In genomic region chr1:181088079-181089016, GRCh38 we compare ENCODE assay signal across 1 cellular context.
A peak's percentile ranks its signal among the peaks of the same experiment; 100 is the strongest.
TF ChIP-seq lines count a peak whose summit lies in the region.

IER5 (plus strand) TSS chr1:181088700; CDS start chr1:181088903, 203 bp downstream.

TF ChIP-seq in K562, 482 proteins besides CTCF, POLR2A, EP300 and RAD21 (continued from another document and continues in another):
- TF ChIP-seq ZNF318 (IDR thresholded peaks at IDR 0.05; ENCODE audit: borderline replicate concordance in 1 of 2, low read depth in 1 of 2) = no peak
- TF ChIP-seq XRCC3 (IDR thresholded peaks at IDR 0.05) = no peak
- no peak for TF ChIP-seq CREB5 (CRISPR knock-in tag; IDR thresholded peaks at IDR 0.05)
- 0 out of 2 replicates have a peak, but pooled peaks have one; percentile 42 for TF ChIP-seq LARP7 (IDR thresholded peaks at IDR 0.05)
- peak; percentile 62 for TF ChIP-seq GABPA (tag; conservative IDR thresholded peaks at IDR 0.05; ENCODE audit: low read depth)
- TF ChIP-seq HDAC6 (IDR thresholded peaks at IDR 0.05; ENCODE audit: low read depth, low read length) = peak; percentile 43; the same call in 1 of the 2 replicates
- peak; percentile 83; the same call in 1 of the 2 replicates for TF ChIP-seq RUNX1 (IDR thresholded peaks at IDR 0.05; ENCODE audit: low read depth)
- peak; percentile 8 to 83; a peak in 3 of 4 replicates for TF ChIP-seq NONO (IDR thresholded peaks at IDR 0.05; ENCODE audit: low read depth in 2 of 2, low read length in 1 of 2)
- no peak; the same call in 1 of the 2 replicates for TF ChIP-seq ZSCAN29 (IDR thresholded peaks at IDR 0.05)
- TF ChIP-seq PTBP1 (IDR thresholded peaks at IDR 0.05; ENCODE audit: low read depth, low read length) = peak; percentile 71; the same call in 1 of the 2 replicates
- no peak for TF ChIP-seq ZNF609 (CRISPR knock-in tag; IDR thresholded peaks at IDR 0.05; ENCODE audit: borderline replicate concordance)
- TF ChIP-seq ZNF592 (IDR thresholded peaks at IDR 0.05) = peak; percentile 59
- TF ChIP-seq SRSF7 (optimal IDR thresholded peaks at IDR 0.05; ENCODE audit: low read depth, low read length) = no peak
- TF ChIP-seq CAMTA2 (CRISPR knock-in tag; conservative IDR thresholded peaks at IDR 0.05) = 0 out of 2 replicates have a peak, but pooled peaks have one; percentile 49
- no peak for TF ChIP-seq RFX1 (IDR thresholded peaks at IDR 0.05)
- peak; percentile 66; the same call in 1 of the 2 replicates for TF ChIP-seq FOXJ2 (tag; IDR thresholded peaks at IDR 0.05)
- peak; percentile 24; the same call in 1 of the 2 replicates for TF ChIP-seq ARID1B (IDR thresholded peaks at IDR 0.05)
- no peak for TF ChIP-seq ZNF175 (CRISPR knock-in tag; IDR thresholded peaks at IDR 0.05; ENCODE audit: low read depth)
- TF ChIP-seq PYGO2 (tag; IDR thresholded peaks at IDR 0.05) = no peak
- TF ChIP-seq POLR2B (IDR thresholded peaks at IDR 0.05; ENCODE audit: low read depth, partially characterized antibody) = peak; percentile 100
- peak; percentile 98 for TF ChIP-seq ZFP91 (CRISPR knock-in tag; IDR thresholded peaks at IDR 0.05)
- TF ChIP-seq GTF3C2 (IDR thresholded peaks at IDR 0.05; ENCODE audit: borderline replicate concordance, extremely low read depth, insufficient read length) = no peak
- TF ChIP-seq EHMT2 (IDR thresholded peaks at IDR 0.05) = no peak
- peak; percentile 48; the same call in 1 of the 2 replicates for TF ChIP-seq GATAD2B (IDR thresholded peaks at IDR 0.05; ENCODE audit: borderline replicate concordance)
- TF ChIP-seq GABPB1 (CRISPR knock-in tag; IDR thresholded peaks at IDR 0.05) = peak; percentile 86
- TF ChIP-seq NELFE (IDR thresholded peaks at IDR 0.05; ENCODE audit: insufficient read depth, insufficient read length) = peak; percentile 90
- peak in 1 of 2 experiments; percentile 80; a peak in 2 of 4 replicates for TF ChIP-seq KDM4B (IDR thresholded peaks at IDR 0.05; ENCODE audit: borderline replicate concordance in 2 of 2, low read depth in 1 of 2)
- no peak for TF ChIP-seq C11orf30 (IDR thresholded peaks at IDR 0.05; ENCODE audit: low read depth)
- peak; percentile 38; the same call in 1 of the 2 replicates for TF ChIP-seq SLC30A9 (CRISPR knock-in tag; IDR thresholded peaks at IDR 0.05)
- peak; percentile 33; the same call in 1 of the 2 replicates for TF ChIP-seq HEY1 (CRISPR knock-in tag; IDR thresholded peaks at IDR 0.05; ENCODE audit: borderline replicate concordance)
- TF ChIP-seq RCOR1 (IDR thresholded peaks at IDR 0.05; ENCODE audit: borderline replicate concordance in 1 of 2, low read depth in 2 of 2, low read length in 2 of 2) = peak; percentile 28 to 40; a peak in 2 of 4 replicates
- TF ChIP-seq HNRNPLL (IDR thresholded peaks at IDR 0.05; ENCODE audit: low read depth, low read length, poor library complexity, severe bottlenecking) = peak; percentile 88
- TF ChIP-seq PRMT5 (CRISPR knock-in tag; IDR thresholded peaks at IDR 0.05) = peak; percentile 65; the same call in 1 of the 2 replicates
- TF ChIP-seq NCOR1 (IDR thresholded peaks at IDR 0.05) = peak; percentile 71
- no peak for TF ChIP-seq ZNF780A (CRISPR knock-in tag; IDR thresholded peaks at IDR 0.05)
- no peak for TF ChIP-seq SRSF9 (IDR thresholded peaks at IDR 0.05; ENCODE audit: borderline replicate concordance, low read depth, low read length)
